In genomic region chr4:104490770-104491395, GRCh38 we compare ENCODE assay signal across 9 cellular contexts. TPM values are rescaled to one million over a fixed set of nuclear protein-coding genes. Genes with fewer than 3 reads are reported as not detected.
DNase-seq lines count a peak whose midpoint lies in the region; ATAC-seq, FAIRE-seq and TF ChIP-seq lines count a peak whose summit lies in the region.
"Had no signal": no experiment of that assay in that cellular context is flagged by ENCODE, and none has a peak within 500 bp of the region (broad histone marks: within the 10 kb centered on the region; RNA-seq: fewer than 3 reads in every experiment).

No MANE protein-coding gene starts in this region.

- H3K9ac ChIP-seq in keratinocyte (ENCODE audit: control insufficient read depth, extremely low read depth, insufficient read depth, low read length) (no peak overlapping the region), smooth muscle cell (ENCODE audit: low read depth) (no peak overlapping the region)

- no peak for FAIRE-seq in keratinocyte (lab: Jason Lieb, UNC)
- FAIRE-seq: A204.1 had no signal

- dilution Hi-C loops in keratinocyte (cut with MboI; ENCODE audit: extremely low pct_ligation_motif_present, low sequenced_read_pairs) = no loop called here

- H3K27ac ChIP-seq in keratinocyte (ENCODE audit: control insufficient read depth, insufficient read depth, low read length) = no peak overlapping the region
- H3K27ac ChIP-seq in smooth muscle cell (ENCODE audit: low read depth) = no peak overlapping the region

- H3K4me3 ChIP-seq in keratinocyte (ENCODE audit: control insufficient read depth in 2 of 3, extremely low read depth in 1 of 3, insufficient read depth in 2 of 3, low read depth in 1 of 3, low read length in 3 of 3) (peak overlapping the region; percentile 24 to 62 (median 30)), smooth muscle cell (peak overlapping the region; percentile 69)

- H3K4me2 ChIP-seq in keratinocyte (ENCODE audit: control insufficient read depth, extremely low read depth, insufficient read depth, low read depth, low read length) = peak overlapping the region; percentile 72
- H3K4me2 ChIP-seq in smooth muscle cell = peak overlapping the region; percentile 91

- H2AFZ ChIP-seq in keratinocyte (ENCODE audit: control insufficient read depth, low read length) = peak overlapping the region; percentile 8
- peak overlapping the region; percentile 89 for H2AFZ ChIP-seq in smooth muscle cell (ENCODE audit: low read depth)

- peaks cover 24% of the 10 kb centered on the region for H3F3A ChIP-seq in smooth muscle cell (ENCODE audit: low read depth)

- no peaks in the 10 kb centered on the region for H3K9me3 ChIP-seq in keratinocyte (ENCODE audit: control insufficient read depth, low read depth, low read length)
- H3K9me3 ChIP-seq in smooth muscle cell (replicated peaks; ENCODE audit: low read depth) = no peaks in the 10 kb centered on the region

- WGBS in smooth muscle cell (ENCODE audit: low lambda C conversion rate) = 1% methylated on average over 25 of the region's 40 CpGs

- no peak for TF ChIP-seq CTCF in keratinocyte (optimal IDR thresholded peaks at IDR 0.05 in 1 of 3, IDR thresholded peaks at IDR 0.05 in 1 of 3, conservative IDR thresholded peaks at IDR 0.05 in 1 of 3; ENCODE audit: extremely low read depth in 1 of 3, insufficient read depth in 2 of 3, low read length in 3 of 3)
- TF ChIP-seq CTCF in smooth muscle cell (IDR thresholded peaks at IDR 0.05; ENCODE audit: borderline replicate concordance, insufficient read depth, poor library complexity, severe bottlenecking) = no peak

- H3K79me2 ChIP-seq in keratinocyte (ENCODE audit: control insufficient read depth, insufficient read depth, low read length) (no peaks in the 10 kb centered on the region), smooth muscle cell (ENCODE audit: low read depth) (no peaks in the 10 kb centered on the region)

- no peaks in the 10 kb centered on the region for H3K9me1 ChIP-seq in keratinocyte (ENCODE audit: control insufficient read depth, extremely low read depth, insufficient read depth, low read length)

- H3K36me3 ChIP-seq in keratinocyte (ENCODE audit: control insufficient read depth in 2 of 2, extremely low read depth in 1 of 2, insufficient read depth in 2 of 2, low read length in 2 of 2) (no peaks in the 10 kb centered on the region), smooth muscle cell (ENCODE audit: low read depth) (no peaks in the 10 kb centered on the region)

- H3K4me1 ChIP-seq in keratinocyte (ENCODE audit: control insufficient read depth, extremely low read depth, insufficient read depth, low read length) (no peaks in the 10 kb centered on the region), smooth muscle cell (ENCODE audit: low read depth) (peaks cover 38% of the 10 kb centered on the region)

- DNase-seq in DMS 273 (lab: John Stamatoyannopoulos, UW; ENCODE audit: unreplicated experiment) = peak; percentile 67
- DNase-seq in DMS 273 treated with DMSO at 0.1 percent for 48 hours (lab: John Stamatoyannopoulos, UW) = no peak
- peak; percentile 50 for DNase-seq in NCI-H2081 treated with DMSO at 0.1 percent for 48 hours (lab: John Stamatoyannopoulos, UW)
- DNase-seq in UCSD-AML1 (lab: John Stamatoyannopoulos, UW; ENCODE audit: unreplicated experiment) = peak; percentile 44
- DNase-seq in central memory CD4-positive, alpha-beta T cell = peak; percentile 40
- DNase-seq in keratinocyte (ENCODE audit: low read depth, low spot score) = no peak
- peak; percentile 58 for DNase-seq in smooth muscle cell (lab: John Stamatoyannopoulos, UW; ENCODE audit: unreplicated experiment)

- H4K20me1 ChIP-seq in keratinocyte (ENCODE audit: control insufficient read depth, extremely low read depth, insufficient read depth, low read length) = no peaks in the 10 kb centered on the region
- H4K20me1 ChIP-seq in smooth muscle cell (ENCODE audit: low read depth) = no peaks in the 10 kb centered on the region

- peak; percentile 11 for ATAC-seq in HG02973 (IDR thresholded peaks at IDR 0.05; ENCODE audit: unreplicated experiment)

- H3K27me3 ChIP-seq in keratinocyte (ENCODE audit: control insufficient read depth, extremely low read depth, insufficient read depth, low read length) (peaks cover 42% of the 10 kb centered on the region), smooth muscle cell (ENCODE audit: low read depth) (no peaks in the 10 kb centered on the region)

RNA-seq across cellular contexts. Expression of gene CXXC4, which starts 3.8 kb away (rescaled TPM):
- polyA plus RNA-seq in keratinocyte (0.01 TPM in 1 of 3 replicates, not detected in the others), smooth muscle cell (0.08 and 0.64 TPM in 2 replicates)
- polyA plus RNA-seq in keratinocyte (2011; ENCODE audit: low read depth) = not detected
- polyA plus RNA-seq in keratinocyte (2011; cell fraction: cytosol; rRNA removed) = not detected in 2 replicates
- 0.03 TPM in 1 of 2 replicates, not detected in the other for polyA plus RNA-seq in keratinocyte (2011; cell fraction: nucleus; rRNA removed)
- polyA plus RNA-seq in keratinocyte (2012; ENCODE audit: low replicate concordance) = not detected in 2 replicates
- polyA minus RNA-seq in keratinocyte = 0.13 TPM in 1 of 3 replicates, not detected in the others
- polyA minus RNA-seq in keratinocyte (2011; cell fraction: cytosol; rRNA and poly(A)+ RNA removed) = not detected
- polyA minus RNA-seq in keratinocyte (2011; cell fraction: nucleus; rRNA and poly(A)+ RNA removed) = not detected in 2 replicates
- 0.18 and 0.72 TPM in 2 replicates for total RNA-seq in smooth muscle cell

Comparison
In these comparisons a context has a peak if more than half of its experiments do, and no peak if none do; other contexts are left out.
1. DNase-seq: peak in DMS 273 (single experiment), NCI-H2081 treated with DMSO at 0.1 percent for 48 hours (single experiment), UCSD-AML1 (single experiment), central memory CD4-positive, alpha-beta T cell (single experiment) and smooth muscle cell (single experiment); none in DMS 273 treated with DMSO at 0.1 percent for 48 hours (single experiment) and keratinocyte (single experiment).